1 cellular context compared by ENCODE assay signal in genomic region chr18:45910405-45911023, GRCh38.
TF ChIP-seq lines count a peak whose summit lies in the region.

No MANE protein-coding gene starts in this region.

TF ChIP-seq in H1, 55 proteins besides CTCF, POLR2A, EP300 and RAD21:
- no peak for TF ChIP-seq ATF3 (IDR thresholded peaks at IDR 0.05; ENCODE audit: insufficient read depth, low read depth, low read length)
- TF ChIP-seq PHF8 (conservative IDR thresholded peaks at IDR 0.05; ENCODE audit: low read depth, low read length), result no peak
- 0 out of 2 replicates have a peak, but pooled peaks have one; percentile 8 for TF ChIP-seq YY1 (IDR thresholded peaks at IDR 0.05; ENCODE audit: low read depth, low read length)
- TF ChIP-seq RBBP5 (IDR thresholded peaks at IDR 0.05; ENCODE audit: borderline replicate concordance, low read depth, low read length), result no peak
